Comparison of ENCODE assay signal across 1 cellular context in the genomic region with DNA sequence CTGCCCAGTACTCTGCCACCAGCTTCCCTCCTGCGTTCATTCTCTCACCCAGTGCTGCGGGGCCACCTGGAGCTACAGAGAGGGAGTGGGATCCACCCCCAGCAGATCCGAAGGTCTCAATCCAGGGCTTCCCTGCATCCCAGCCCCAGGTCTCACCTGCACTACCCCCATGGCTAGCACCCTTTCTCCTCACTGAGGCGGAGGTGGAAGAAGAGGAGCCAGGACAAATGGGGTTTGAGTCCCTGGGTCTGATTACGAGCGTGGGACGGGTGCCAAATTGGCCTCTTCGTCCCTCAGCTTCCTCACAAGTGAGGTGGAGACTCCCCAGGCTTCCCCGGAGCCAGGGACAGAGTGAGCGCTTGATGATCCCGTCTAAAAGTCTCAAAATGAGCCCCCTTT.
TF ChIP-seq lines count a peak whose summit lies in the region.

No MANE protein-coding gene starts in this region.

TF ChIP-seq in H1, 55 proteins besides CTCF, POLR2A, EP300 and RAD21:
- no peak for TF ChIP-seq CHD2 (IDR thresholded peaks at IDR 0.05; ENCODE audit: low read length)
- no peak for TF ChIP-seq SP4 (IDR thresholded peaks at IDR 0.05; ENCODE audit: low read length)
- 0 out of 2 replicates have a peak, but pooled peaks have one; percentile 12 for TF ChIP-seq SUZ12 (IDR thresholded peaks at IDR 0.05; ENCODE audit: low read length)
- TF ChIP-seq CEBPB (IDR thresholded peaks at IDR 0.05; ENCODE audit: low read depth, low read length) = no peak
- TF ChIP-seq JUND (IDR thresholded peaks at IDR 0.05; ENCODE audit: low read length) = no peak
- TF ChIP-seq, protein P1, sequence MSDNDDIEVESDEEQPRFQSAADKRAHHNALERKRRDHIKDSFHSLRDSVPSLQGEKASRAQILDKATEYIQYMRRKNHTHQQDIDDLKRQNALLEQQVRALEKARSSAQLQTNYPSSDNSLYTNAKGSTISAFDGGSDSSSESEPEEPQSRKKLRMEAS (IDR thresholded peaks at IDR 0.05) = no peak
- TF ChIP-seq POU5F1 (IDR thresholded peaks at IDR 0.05; ENCODE audit: low read depth, low read length) = no peak
- no peak for TF ChIP-seq BRCA1 (IDR thresholded peaks at IDR 0.05; ENCODE audit: low read depth, low read length)
- TF ChIP-seq RFX5 (IDR thresholded peaks at IDR 0.05; ENCODE audit: borderline replicate concordance, low read depth, low read length) = no peak
- TF ChIP-seq TEAD4 (IDR thresholded peaks at IDR 0.05; ENCODE audit: low read depth, low read length) = no peak
- peak; percentile 27 for TF ChIP-seq SAP30 (IDR thresholded peaks at IDR 0.05; ENCODE audit: insufficient read depth, insufficient replicate concordance, low read length)
- TF ChIP-seq, protein P2, sequence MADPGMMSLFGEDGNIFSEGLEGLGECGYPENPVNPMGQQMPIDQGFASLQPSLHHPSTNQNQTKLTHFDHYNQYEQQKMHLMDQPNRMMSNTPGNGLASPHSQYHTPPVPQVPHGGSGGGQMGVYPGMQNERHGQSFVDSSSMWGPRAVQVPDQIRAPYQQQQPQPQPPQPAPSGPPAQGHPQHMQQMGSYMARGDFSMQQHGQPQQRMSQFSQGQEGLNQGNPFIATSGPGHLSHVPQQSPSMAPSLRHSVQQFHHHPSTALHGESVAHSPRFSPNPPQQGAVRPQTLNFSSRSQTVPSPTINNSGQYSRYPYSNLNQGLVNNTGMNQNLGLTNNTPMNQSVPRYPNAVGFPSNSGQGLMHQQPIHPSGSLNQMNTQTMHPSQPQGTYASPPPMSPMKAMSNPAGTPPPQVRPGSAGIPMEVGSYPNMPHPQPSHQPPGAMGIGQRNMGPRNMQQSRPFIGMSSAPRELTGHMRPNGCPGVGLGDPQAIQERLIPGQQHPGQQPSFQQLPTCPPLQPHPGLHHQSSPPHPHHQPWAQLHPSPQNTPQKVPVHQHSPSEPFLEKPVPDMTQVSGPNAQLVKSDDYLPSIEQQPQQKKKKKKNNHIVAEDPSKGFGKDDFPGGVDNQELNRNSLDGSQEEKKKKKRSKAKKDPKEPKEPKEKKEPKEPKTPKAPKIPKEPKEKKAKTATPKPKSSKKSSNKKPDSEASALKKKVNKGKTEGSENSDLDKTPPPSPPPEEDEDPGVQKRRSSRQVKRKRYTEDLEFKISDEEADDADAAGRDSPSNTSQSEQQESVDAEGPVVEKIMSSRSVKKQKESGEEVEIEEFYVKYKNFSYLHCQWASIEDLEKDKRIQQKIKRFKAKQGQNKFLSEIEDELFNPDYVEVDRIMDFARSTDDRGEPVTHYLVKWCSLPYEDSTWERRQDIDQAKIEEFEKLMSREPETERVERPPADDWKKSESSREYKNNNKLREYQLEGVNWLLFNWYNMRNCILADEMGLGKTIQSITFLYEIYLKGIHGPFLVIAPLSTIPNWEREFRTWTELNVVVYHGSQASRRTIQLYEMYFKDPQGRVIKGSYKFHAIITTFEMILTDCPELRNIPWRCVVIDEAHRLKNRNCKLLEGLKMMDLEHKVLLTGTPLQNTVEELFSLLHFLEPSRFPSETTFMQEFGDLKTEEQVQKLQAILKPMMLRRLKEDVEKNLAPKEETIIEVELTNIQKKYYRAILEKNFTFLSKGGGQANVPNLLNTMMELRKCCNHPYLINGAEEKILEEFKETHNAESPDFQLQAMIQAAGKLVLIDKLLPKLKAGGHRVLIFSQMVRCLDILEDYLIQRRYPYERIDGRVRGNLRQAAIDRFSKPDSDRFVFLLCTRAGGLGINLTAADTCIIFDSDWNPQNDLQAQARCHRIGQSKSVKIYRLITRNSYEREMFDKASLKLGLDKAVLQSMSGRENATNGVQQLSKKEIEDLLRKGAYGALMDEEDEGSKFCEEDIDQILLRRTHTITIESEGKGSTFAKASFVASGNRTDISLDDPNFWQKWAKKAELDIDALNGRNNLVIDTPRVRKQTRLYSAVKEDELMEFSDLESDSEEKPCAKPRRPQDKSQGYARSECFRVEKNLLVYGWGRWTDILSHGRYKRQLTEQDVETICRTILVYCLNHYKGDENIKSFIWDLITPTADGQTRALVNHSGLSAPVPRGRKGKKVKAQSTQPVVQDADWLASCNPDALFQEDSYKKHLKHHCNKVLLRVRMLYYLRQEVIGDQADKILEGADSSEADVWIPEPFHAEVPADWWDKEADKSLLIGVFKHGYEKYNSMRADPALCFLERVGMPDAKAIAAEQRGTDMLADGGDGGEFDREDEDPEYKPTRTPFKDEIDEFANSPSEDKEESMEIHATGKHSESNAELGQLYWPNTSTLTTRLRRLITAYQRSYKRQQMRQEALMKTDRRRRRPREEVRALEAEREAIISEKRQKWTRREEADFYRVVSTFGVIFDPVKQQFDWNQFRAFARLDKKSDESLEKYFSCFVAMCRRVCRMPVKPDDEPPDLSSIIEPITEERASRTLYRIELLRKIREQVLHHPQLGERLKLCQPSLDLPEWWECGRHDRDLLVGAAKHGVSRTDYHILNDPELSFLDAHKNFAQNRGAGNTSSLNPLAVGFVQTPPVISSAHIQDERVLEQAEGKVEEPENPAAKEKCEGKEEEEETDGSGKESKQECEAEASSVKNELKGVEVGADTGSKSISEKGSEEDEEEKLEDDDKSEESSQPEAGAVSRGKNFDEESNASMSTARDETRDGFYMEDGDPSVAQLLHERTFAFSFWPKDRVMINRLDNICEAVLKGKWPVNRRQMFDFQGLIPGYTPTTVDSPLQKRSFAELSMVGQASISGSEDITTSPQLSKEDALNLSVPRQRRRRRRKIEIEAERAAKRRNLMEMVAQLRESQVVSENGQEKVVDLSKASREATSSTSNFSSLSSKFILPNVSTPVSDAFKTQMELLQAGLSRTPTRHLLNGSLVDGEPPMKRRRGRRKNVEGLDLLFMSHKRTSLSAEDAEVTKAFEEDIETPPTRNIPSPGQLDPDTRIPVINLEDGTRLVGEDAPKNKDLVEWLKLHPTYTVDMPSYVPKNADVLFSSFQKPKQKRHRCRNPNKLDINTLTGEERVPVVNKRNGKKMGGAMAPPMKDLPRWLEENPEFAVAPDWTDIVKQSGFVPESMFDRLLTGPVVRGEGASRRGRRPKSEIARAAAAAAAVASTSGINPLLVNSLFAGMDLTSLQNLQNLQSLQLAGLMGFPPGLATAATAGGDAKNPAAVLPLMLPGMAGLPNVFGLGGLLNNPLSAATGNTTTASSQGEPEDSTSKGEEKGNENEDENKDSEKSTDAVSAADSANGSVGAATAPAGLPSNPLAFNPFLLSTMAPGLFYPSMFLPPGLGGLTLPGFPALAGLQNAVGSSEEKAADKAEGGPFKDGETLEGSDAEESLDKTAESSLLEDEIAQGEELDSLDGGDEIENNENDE (IDR thresholded peaks at IDR 0.05; ENCODE audit: insufficient replicate concordance, low read length) = no peak
- TF ChIP-seq KDM4A (IDR thresholded peaks at IDR 0.05; ENCODE audit: low read depth, low read length, severe bottlenecking) = no peak
- no peak for TF ChIP-seq NRF1 (IDR thresholded peaks at IDR 0.05; ENCODE audit: low read depth, low read length)
